In the genomic region with DNA sequence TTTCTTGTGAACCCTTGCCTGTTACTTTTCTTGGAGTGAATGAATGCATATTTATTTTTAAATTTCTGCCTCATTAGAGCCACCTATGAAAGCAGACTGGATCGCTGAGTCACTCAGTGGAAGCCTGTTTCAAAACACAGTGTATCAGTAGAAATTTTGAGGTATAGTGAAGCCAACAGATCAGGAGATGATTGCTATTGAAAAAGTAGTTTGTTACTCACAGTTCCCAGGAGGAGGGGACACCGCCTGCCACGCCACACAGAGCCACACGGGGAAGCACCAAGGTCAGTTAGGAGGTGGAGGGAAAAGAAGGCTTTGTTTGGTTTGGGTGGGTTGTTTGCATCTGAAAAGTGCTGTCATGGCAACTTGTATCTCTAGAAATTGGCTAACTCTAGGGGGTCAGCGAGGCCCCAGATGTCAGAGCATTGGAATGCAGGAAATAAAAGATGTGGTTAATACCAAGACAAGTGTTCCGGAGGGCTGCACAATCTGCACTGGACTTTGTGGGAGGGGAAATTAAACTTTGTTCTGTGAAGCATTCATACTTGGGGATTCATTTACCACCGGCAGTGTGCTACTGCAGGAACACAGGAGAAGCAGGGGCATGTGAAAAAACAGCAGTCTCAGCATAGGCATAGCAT, we compare ENCODE assay signal across 10 cellular contexts.
DNase-seq lines count a peak whose midpoint lies in the region; ATAC-seq, FAIRE-seq and TF ChIP-seq lines count a peak whose summit lies in the region.
"Had no signal": no experiment of that assay in that cellular context is flagged by ENCODE, and none has a peak within 500 bp of the region (broad histone marks: within the 10 kb centered on the region; RNA-seq: fewer than 3 reads in every experiment).

No MANE protein-coding gene starts in this region.

- no peak overlapping the region for H3K27ac Mint-ChIP-seq in activated T-cell treated with anti-CD3 and anti-CD28 coated beads, Interleukin-2, amount 50 U/mL, for 72 hours
- H3K27ac Mint-ChIP-seq: T-helper 2 cell treated with Interferon-gamma antibody and Interleukin-4, amounts not matched to agents 5 μg/mL and 100 μg/mL, for 36 hours had no signal

- BruUV-seq in HepG2 (replicated peaks; lab: Mats Ljungman, UMichigan) = no TSS peak

- H2AFZ ChIP-seq in HepG2 (ENCODE audit: low read length) = no peak overlapping the region

- peaks cover 4% of the 10 kb centered on the region in 2 donors for H3K9me3 Mint-ChIP-seq in activated T-cell treated with anti-CD3 and anti-CD28 coated beads, Interleukin-2, amount 50 U/mL, for 72 hours
- H3K9me3 Mint-ChIP-seq: T-helper 2 cell treated with Interferon-gamma antibody and Interleukin-4, amounts not matched to agents 5 μg/mL and 100 μg/mL, for 36 hours had no signal

- no peak for TF ChIP-seq POLR2A in HepG2 (IDR thresholded peaks at IDR 0.05; ENCODE audit: insufficient read depth in 1 of 2, low read depth in 2 of 2, low read length in 2 of 2)

- peak; percentile 30; the same call in 1 of the 2 replicates for TF ChIP-seq RAD21 in HepG2 (CRISPR knock-in tag; IDR thresholded peaks at IDR 0.05)

- intact Hi-C loops in left cardiac atrium (cut with DNase I) (no loop called here), HepG2 (cut with micrococcal nuclease; ENCODE audit: unreplicated experiment) (loop anchor here (1.0 kb wide), 1 partner anchor 30 kb away; no protein-coding TSS in a partner anchor)

- H3K4me3 Mint-ChIP-seq in activated T-cell treated with anti-CD3 and anti-CD28 coated beads, Interleukin-2, amount 50 U/mL, for 72 hours = no peak overlapping the region
- H3K4me3 Mint-ChIP-seq: T-helper 2 cell treated with Interferon-gamma antibody and Interleukin-4, amounts not matched to agents 5 μg/mL and 100 μg/mL, for 36 hours had no signal

- H3K79me2 ChIP-seq in HepG2 (ENCODE audit: insufficient read depth, low read length) = no peaks in the 10 kb centered on the region

- TF ChIP-seq EP300 in HepG2 (IDR thresholded peaks at IDR 0.05; ENCODE audit: low read depth in 2 of 2, low read length in 2 of 2) (peak in 1 of 2 experiments; percentile 61; a peak in 1 of 4 replicates), HepG2 (CRISPR knock-in tag; IDR thresholded peaks at IDR 0.05; ENCODE audit: borderline replicate concordance) (no peak)

- CTCF ChIA-PET in HepG2 (lab: Yijun Ruan, JAX; ENCODE audit: low intra/inter-chr PET ratio, low total read pairs) = no interaction called here

- peak overlapping the region; percentile 64 for H3K4me2 ChIP-seq in HepG2 (ENCODE audit: low read depth, low read length)

- H3K9me3 ChIP-seq in cardiac muscle cell (ENCODE audit: low read depth) (no peaks in the 10 kb centered on the region), HepG2 (ENCODE audit: low read length) (no peaks in the 10 kb centered on the region)

- FAIRE-seq in HepG2 (lab: Jason Lieb, UNC) = peak; percentile 87

- in situ Hi-C loops in HepG2 (cut with HindIII; ENCODE audit: extremely low pct_ligation_motif_present, low pct_unique_long_range_greater_than_20kb) = loop anchor here (5.0 kb wide), 1 partner anchor 307 kb away; no protein-coding TSS in a partner anchor
- in situ Hi-C loops in KBM-7 (cut with MboI; ENCODE audit: low pct_unique_long_range_greater_than_20kb, low sequenced_read_pairs) = no loop called here

- no peaks in the 10 kb centered on the region for H4K20me1 ChIP-seq in HepG2 (ENCODE audit: insufficient read depth, low read length)

- H3K4me1 ChIP-seq in cardiac muscle cell (ENCODE audit: low read depth) = no peaks in the 10 kb centered on the region
- H3K4me1 ChIP-seq in HepG2 (ENCODE audit: insufficient read depth, low read length) = peaks cover 42% of the 10 kb centered on the region

- H3K4me3 ChIP-seq in cardiac muscle cell (no peak overlapping the region), cardiac fibroblast (replicated peaks in 1 of 2; ENCODE audit: low read depth in 2 of 2, low read length in 2 of 2) (no peak overlapping the region), HepG2 (replicated peaks in 1 of 3; ENCODE audit: insufficient read depth in 1 of 3, low read depth in 2 of 3, low read length in 3 of 3) (peak overlapping the region in 1 of 3 experiments; percentile 41; a peak in 1 of 6 replicates)

- 0% methylated on average over 7 of the region's 7 CpGs for WGBS in HepG2 (ENCODE audit: low lambda C conversion rate)

- H3K9ac ChIP-seq in HepG2 (ENCODE audit: insufficient read depth, low read depth, low read length) = peak overlapping the region; percentile 67

- H3K36me3 Mint-ChIP-seq in activated T-cell treated with anti-CD3 and anti-CD28 coated beads, Interleukin-2, amount 50 U/mL, for 72 hours (ENCODE audit: insufficient read depth in 2 of 2) = no peaks in the 10 kb centered on the region

- H3K4me1 Mint-ChIP-seq in activated T-cell treated with anti-CD3 and anti-CD28 coated beads, Interleukin-2, amount 50 U/mL, for 72 hours (ENCODE audit: low read depth) = peaks cover 4% of the 10 kb centered on the region

- H3K27me3 Mint-ChIP-seq in activated T-cell treated with anti-CD3 and anti-CD28 coated beads, Interleukin-2, amount 50 U/mL, for 72 hours (ENCODE audit: low read depth) = peaks cover 6% of the 10 kb centered on the region

- no peak for ATAC-seq in left cardiac atrium
- ATAC-seq in HepG2 = peak; percentile 97
- no peak for ATAC-seq in HG03139 (IDR thresholded peaks at IDR 0.05; ENCODE audit: unreplicated experiment)
- ATAC-seq in activated T-cell treated with anti-CD3 and anti-CD28 coated beads, Interleukin-2, amount 50 U/mL, for 72 hours (replicated peaks in 1 of 2) = no peak
- ATAC-seq in HG02938 (IDR thresholded peaks at IDR 0.05; ENCODE audit: unreplicated experiment) = no peak

- H3K36me3 ChIP-seq in cardiac muscle cell = no peaks in the 10 kb centered on the region
- no peaks in the 10 kb centered on the region for H3K36me3 ChIP-seq in HepG2 (replicated peaks in 1 of 2; ENCODE audit: control insufficient read depth in 1 of 2, insufficient read depth in 2 of 2, low read length in 2 of 2)

- TF ChIP-seq CTCF in cardiac muscle cell (IDR thresholded peaks at IDR 0.05; ENCODE audit: low read depth, low read length) = peak; percentile 36
- TF ChIP-seq CTCF in cardiac fibroblast (IDR thresholded peaks at IDR 0.05; ENCODE audit: low read depth, low read length) = peak; percentile 40
- peak; percentile 52 for TF ChIP-seq CTCF in HepG2 (CRISPR knock-in tag; IDR thresholded peaks at IDR 0.05)

- H3K27me3 ChIP-seq in cardiac muscle cell = no peaks in the 10 kb centered on the region
- no peaks in the 10 kb centered on the region for H3K27me3 ChIP-seq in HepG2 (ENCODE audit: control insufficient read depth in 1 of 2, insufficient read depth in 2 of 2, low read length in 2 of 2)

- H3K27ac ChIP-seq in cardiac muscle cell (no peak overlapping the region), HepG2 (ENCODE audit: extremely low read length, insufficient read depth, low read length) (peak overlapping the region; percentile 76)

- POLR2A ChIA-PET in HepG2 (lab: Yijun Ruan, JAX) = no interaction called here

- DNase-seq in cardiac muscle cell (ENCODE audit: low read depth in 1 of 2, low spot score in 1 of 2) (peak in 1 of 2 donors; percentile 95), left cardiac atrium (no peak), cardiac fibroblast (ENCODE audit: low read depth in 2 of 2) (peak; percentile 83 to 91), HepG2 (ENCODE audit: low spot score) (peak; percentile 97), KBM-7 (no peak)
- DNase-seq in activated T-cell treated with anti-CD3 and anti-CD28 coated beads, Interleukin-2, amount 50 U/mL, for 72 hours = no peak
- DNase-seq: NCI-H1417 treated with DMSO at 0.1 percent for 48 hours had no signal

TF ChIP-seq in HepG2, 621 proteins besides CTCF, POLR2A, EP300 and RAD21 (continues in another document):
- TF ChIP-seq ZNF703 (CRISPR knock-in tag; IDR thresholded peaks at IDR 0.05; ENCODE audit: borderline replicate concordance) (no peak), PRDM15 (CRISPR knock-in tag; IDR thresholded peaks at IDR 0.05) (peak; percentile 71)

Comparison
In these comparisons a context has a peak if more than half of its experiments do, and no peak if none do; other contexts are left out.
1. DNase-seq: peak in cardiac fibroblast (2 of 2) and HepG2 (single experiment); none in left cardiac atrium (single experiment), activated T-cell treated with anti-CD3 and anti-CD28 coated beads, Interleukin-2, amount 50 U/mL, for 72 hours (0 of 2) and KBM-7 (single experiment).
2. Peak in every context shown above with its lines, with median percentiles within 50 percentile points of each other: CTCF ChIP-seq.